Comparison of ENCODE assay signal across 19 cellular contexts in genomic region chr16:78249056-78249455, GRCh38.
DNase-seq lines count a peak whose midpoint lies in the region; ATAC-seq, FAIRE-seq and TF ChIP-seq lines count a peak whose summit lies in the region.
"Had no signal": no experiment of that assay in that cellular context is flagged by ENCODE, and none has a peak within 500 bp of the region (broad histone marks: within the 10 kb centered on the region; RNA-seq: fewer than 3 reads in every experiment).

No MANE protein-coding gene starts in this region.

- H3K9me3 ChIP-seq in Panc1 (ENCODE audit: control insufficient read depth, insufficient read depth, low read depth, low read length) (no peaks in the 10 kb centered on the region), osteoblast (ENCODE audit: low read depth, low read length) (no peaks in the 10 kb centered on the region)
- H3K9me3 ChIP-seq: testis had no signal

- H3K27ac ChIP-seq in Panc1 (ENCODE audit: low read length) (no peak overlapping the region), osteoblast (ENCODE audit: low read depth, low read length) (no peak overlapping the region)
- H3K27ac ChIP-seq: foreskin keratinocyte, RWPE1, testis had no signal

- DNase-seq in DMS 273 (lab: John Stamatoyannopoulos, UW; ENCODE audit: unreplicated experiment) (peak; percentile 67), DMS 273 treated with DMSO at 0.1 percent for 48 hours (lab: John Stamatoyannopoulos, UW) (no peak), Panc1 (ENCODE audit: low read depth, low spot score) (no peak), retina (peak; percentile 43), MCF 10A (ENCODE audit: unreplicated experiment) (no peak), osteoblast (ENCODE audit: insufficient read length, low spot score, missing footprints) (no peak)
- DNase-seq: activated CD8-positive, alpha-beta memory T cell treated with anti-CD3 and anti-CD28 coated beads, Interleukin-2, amount 10 ng/mL, durations not matched to agents 7 days and 5 days; activated naive CD8-positive, alpha-beta T cell treated with anti-CD3 and anti-CD28 coated beads, Interleukin-2, amount 10 ng/mL, durations not matched to agents 7 days and 5 days; COR-L47; foreskin keratinocyte; KBM-7; testis had no signal

- no peaks in the 10 kb centered on the region for H3K4me1 Mint-ChIP-seq in MCF 10A (ENCODE audit: insufficient read depth, unreplicated experiment)
- H3K4me1 Mint-ChIP-seq: activated CD8-positive, alpha-beta memory T cell treated with anti-CD3 and anti-CD28 coated beads, Interleukin-2, amount 10 ng/mL, durations not matched to agents 7 days and 5 days; memory B cell had no signal

- no peaks in the 10 kb centered on the region for H4K20me1 ChIP-seq in osteoblast (ENCODE audit: insufficient read depth, low read length)

- H3K27me3 ChIP-seq in Panc1 (ENCODE audit: control insufficient read depth, insufficient read depth, low read length) (no peaks in the 10 kb centered on the region), osteoblast (ENCODE audit: insufficient read depth, low read length) (no peaks in the 10 kb centered on the region)
- H3K27me3 ChIP-seq: foreskin keratinocyte, testis had no signal

- H3K36me3 Mint-ChIP-seq in MCF 10A (ENCODE audit: insufficient read depth, unreplicated experiment): no peaks in the 10 kb centered on the region

- H3K4me2 ChIP-seq in osteoblast (ENCODE audit: insufficient read depth, low read length): no peak overlapping the region

- ATAC-seq in Panc1 (no peak), GM21737 (IDR thresholded peaks at IDR 0.05; ENCODE audit: unreplicated experiment) (no peak)
- ATAC-seq: activated CD8-positive, alpha-beta memory T cell treated with anti-CD3 and anti-CD28 coated beads, Interleukin-2, amount 10 ng/mL, durations not matched to agents 7 days and 5 days; foreskin keratinocyte; sciatic nerve had no signal

- CTCF ChIA-PET in Panc1 (lab: Charles Lee): no interaction called here
- CTCF ChIA-PET in MCF 10A (lab: Yijun Ruan, JAX): interaction anchor here (0.6 kb wide), 1 partner anchor 106 kb away, joined by 3 read pairs; no protein-coding TSS in a partner anchor

- TF ChIP-seq CTCF in Panc1 (IDR thresholded peaks at IDR 0.05) (peak; percentile 29; the same call in 1 of the 2 replicates), MCF 10A (IDR thresholded peaks at IDR 0.05; ENCODE audit: unreplicated experiment) (no peak), osteoblast (IDR thresholded peaks at IDR 0.05; ENCODE audit: extremely low read depth, low read depth, low read length) (no peak)

- in situ Hi-C loops in Panc1 (cut with HindIII; ENCODE audit: low pct_unique_long_range_greater_than_20kb, low sequenced_read_pairs): no loop called here

- H3K4me3 Mint-ChIP-seq in MCF 10A (ENCODE audit: unreplicated experiment): no peak overlapping the region
- H3K4me3 Mint-ChIP-seq: activated CD8-positive, alpha-beta memory T cell treated with anti-CD3 and anti-CD28 coated beads, Interleukin-2, amount 10 ng/mL, durations not matched to agents 7 days and 5 days; activated naive CD8-positive, alpha-beta T cell treated with anti-CD3 and anti-CD28 coated beads, Interleukin-2, amount 10 ng/mL, durations not matched to agents 7 days and 5 days; memory B cell had no signal

- H3K4me3 ChIP-seq in Panc1 (ENCODE audit: low read depth in 2 of 2, low read length in 2 of 2) (no peak overlapping the region), osteoblast (ENCODE audit: insufficient read depth, low read length) (no peak overlapping the region)
- H3K4me3 ChIP-seq: testis had no signal

- no peaks in the 10 kb centered on the region for H3K36me3 ChIP-seq in Panc1 (ENCODE audit: control insufficient read depth, insufficient read depth, low read length)
- no peaks in the 10 kb centered on the region for H3K36me3 ChIP-seq in osteoblast (ENCODE audit: insufficient read depth, low read length)

- no peak overlapping the region for H3K27ac Mint-ChIP-seq in MCF 10A (ENCODE audit: low read depth, unreplicated experiment)
- H3K27ac Mint-ChIP-seq: activated CD8-positive, alpha-beta memory T cell treated with anti-CD3 and anti-CD28 coated beads, Interleukin-2, amount 10 ng/mL, durations not matched to agents 7 days and 5 days; activated naive CD8-positive, alpha-beta T cell treated with anti-CD3 and anti-CD28 coated beads, Interleukin-2, amount 10 ng/mL, durations not matched to agents 7 days and 5 days; memory B cell had no signal

- peak; percentile 74 for FAIRE-seq in islet of Langerhans (lab: Jason Lieb, UNC)
- FAIRE-seq: A204.1, TTC549 had no signal

- no TSS peak for BruUV-seq in Panc1 (replicated peaks; lab: Mats Ljungman, UMichigan)
- no TSS peak for BruUV-seq in MCF 10A (replicated peaks; lab: Mats Ljungman, UMichigan)

- no peaks in the 10 kb centered on the region; the same call in 1 of the 2 replicates for H3K4me1 ChIP-seq in Panc1 (ENCODE audit: control insufficient read depth, insufficient read depth, low read length)
- H3K4me1 ChIP-seq in osteoblast (ENCODE audit: insufficient read depth, low read length): no peaks in the 10 kb centered on the region
- H3K4me1 ChIP-seq: foreskin keratinocyte, testis had no signal

- H3K27me3 Mint-ChIP-seq in MCF 10A (ENCODE audit: insufficient read depth, unreplicated experiment): no peaks in the 10 kb centered on the region
- H3K27me3 Mint-ChIP-seq: activated CD8-positive, alpha-beta memory T cell treated with anti-CD3 and anti-CD28 coated beads, Interleukin-2, amount 10 ng/mL, durations not matched to agents 7 days and 5 days; activated naive CD8-positive, alpha-beta T cell treated with anti-CD3 and anti-CD28 coated beads, Interleukin-2, amount 10 ng/mL, durations not matched to agents 7 days and 5 days; memory B cell had no signal

- no peaks in the 10 kb centered on the region for H3K9me3 Mint-ChIP-seq in MCF 10A (ENCODE audit: unreplicated experiment)
- H3K9me3 Mint-ChIP-seq: memory B cell had no signal

- no peak overlapping the region for H2AFZ ChIP-seq in osteoblast (ENCODE audit: low read length)

- intact Hi-C loops in Panc1 (cut with micrococcal nuclease; ENCODE audit: unreplicated experiment): no loop called here
- intact Hi-C loops in MCF 10A (cut with micrococcal nuclease): no loop called here

- POLR2A ChIA-PET in Panc1 (lab: Charles Lee): no interaction called here
- POLR2A ChIA-PET in MCF 10A (lab: Yijun Ruan, JAX): no interaction called here

- H3K79me2 ChIP-seq in osteoblast (ENCODE audit: insufficient read depth, low read length): no peaks in the 10 kb centered on the region

Comparison
In these comparisons a context has a peak if more than half of its experiments do, and no peak if none do; other contexts are left out.
1. DNase-seq: peak in DMS 273 (single experiment) and retina (single experiment); none in DMS 273 treated with DMSO at 0.1 percent for 48 hours (single experiment), Panc1 (single experiment), MCF 10A (single experiment) and osteoblast (single experiment).